27 cellular contexts compared by ENCODE assay signal in genomic region chr6:63750400-63750799, GRCh38.
"Had no signal": no experiment of that assay in that cellular context is flagged by ENCODE, and none has a peak within 500 bp of the region (broad histone marks: within the 10 kb centered on the region; RNA-seq: fewer than 3 reads in every experiment).

No MANE protein-coding gene starts in this region.

- ATAC-seq: activated CD4-positive, alpha-beta T cell treated with anti-CD3 and anti-CD28 coated beads for 36 hours; activated CD8-positive, alpha-beta memory T cell treated with anti-CD3 and anti-CD28 coated beads, Interleukin-2, amount 10 ng/mL, durations not matched to agents 7 days and 5 days; activated CD8-positive, alpha-beta T cell treated with anti-CD3 and anti-CD28 coated beads, Interleukin-2, amount 10 ng/mL, durations not matched to agents 7 days and 5 days; activated T-cell treated with anti-CD3 and anti-CD28 coated beads, Interleukin-2, amount 50 U/mL, for 72 hours; esophagus mucosa; foreskin keratinocyte; gastrocnemius medialis; heart left ventricle had no signal

- H3K36me3 ChIP-seq: brain microvascular endothelial cell, colonic mucosa, gastrocnemius medialis, heart left ventricle had no signal

- H3K4me3 ChIP-seq: colonic mucosa, gastrocnemius medialis, heart left ventricle had no signal

- H3K4me1 ChIP-seq: colonic mucosa, foreskin keratinocyte, gastrocnemius medialis, heart left ventricle had no signal

- H3K4me1 Mint-ChIP-seq: activated CD4-positive, alpha-beta T cell treated with anti-CD3 and anti-CD28 coated beads for 36 hours; activated CD4-positive, alpha-beta T cell treated with anti-CD3 and anti-CD28 coated beads, Interleukin-2, amount 10 ng/mL, durations not matched to agents 24 days and 14 days; activated CD8-positive, alpha-beta memory T cell treated with anti-CD3 and anti-CD28 coated beads, Interleukin-2, amount 10 ng/mL, durations not matched to agents 7 days and 5 days; activated naive CD4-positive, alpha-beta T cell treated with anti-CD3 and anti-CD28 coated beads, Interleukin-2, amount 10 ng/mL, durations not matched to agents 7 days and 5 days had no signal

- H3K27me3 ChIP-seq: brain microvascular endothelial cell, colonic mucosa, foreskin keratinocyte, gastrocnemius medialis, heart left ventricle had no signal

- H3K27me3 Mint-ChIP-seq: activated CD4-positive, alpha-beta memory T cell treated with anti-CD3 and anti-CD28 coated beads for 36 hours; activated CD4-positive, alpha-beta T cell treated with anti-CD3 and anti-CD28 coated beads for 36 hours; activated naive CD4-positive, alpha-beta T cell treated with anti-CD3 and anti-CD28 coated beads, Interleukin-2, amount 10 ng/mL, durations not matched to agents 7 days and 5 days; activated naive CD8-positive, alpha-beta T cell had no signal

- H3K27ac Mint-ChIP-seq: activated CD4-positive, alpha-beta memory T cell treated with anti-CD3 and anti-CD28 coated beads for 36 hours; activated CD4-positive, alpha-beta T cell treated with anti-CD3 and anti-CD28 coated beads for 36 hours; activated CD4-positive, alpha-beta T cell treated with anti-CD3 and anti-CD28 coated beads, Interleukin-2, amount 10 ng/mL, durations not matched to agents 24 days and 14 days; activated CD8-positive, alpha-beta memory T cell treated with anti-CD3 and anti-CD28 coated beads, Interleukin-2, amount 10 ng/mL, durations not matched to agents 7 days and 5 days; activated CD8-positive, alpha-beta T cell treated with anti-CD3 and anti-CD28 coated beads, Interleukin-2, amount 10 ng/mL, durations not matched to agents 7 days and 5 days; activated naive CD4-positive, alpha-beta T cell treated with anti-CD3 and anti-CD28 coated beads, Interleukin-2, amount 10 ng/mL, durations not matched to agents 7 days and 5 days; activated naive CD8-positive, alpha-beta T cell; activated T-cell treated with anti-CD3 and anti-CD28 coated beads, Interleukin-2, amount 50 U/mL, for 72 hours had no signal

- DNase-seq: activated CD4-positive, alpha-beta memory T cell treated with anti-CD3 and anti-CD28 coated beads for 36 hours; activated CD4-positive, alpha-beta T cell treated with anti-CD3 and anti-CD28 coated beads for 36 hours; activated CD4-positive, alpha-beta T cell treated with anti-CD3 and anti-CD28 coated beads, Interleukin-2, amount 10 ng/mL, durations not matched to agents 24 days and 14 days; activated CD4-positive, CD25-positive, alpha-beta regulatory T cell; activated CD4-positive, CD25-positive, alpha-beta regulatory T cell treated with anti-CD3 and anti-CD28 coated beads, Interleukin-2, amount 50 U/mL, for 72 hours; activated CD8-positive, alpha-beta memory T cell treated with anti-CD3 and anti-CD28 coated beads, Interleukin-2, amount 10 ng/mL, durations not matched to agents 7 days and 5 days; activated CD8-positive, alpha-beta memory T cell treated with anti-CD3 and anti-CD28 coated beads, Interleukin-2, amount 50 U/mL, for 4 hours; activated CD8-positive, alpha-beta T cell treated with anti-CD3 and anti-CD28 coated beads, Interleukin-2, amount 10 ng/mL, durations not matched to agents 7 days and 5 days; activated gamma-delta T cell; activated naive CD4-positive, alpha-beta T cell; activated naive CD4-positive, alpha-beta T cell treated with anti-CD3 and anti-CD28 coated beads, Interleukin-2, amount 10 ng/mL, durations not matched to agents 7 days and 5 days; activated T-cell treated with anti-CD3 and anti-CD28 coated beads, Interleukin-2, amount 50 U/mL, for 1 hour; activated T-cell treated with anti-CD3 and anti-CD28 coated beads, Interleukin-2, amount 50 U/mL, for 72 hours; amniotic stem cell; anterior cingulate cortex; brain microvascular endothelial cell; caudate nucleus; cerebellar nuclear complex; colonic mucosa; effector CD8-positive, alpha-beta T cell; foreskin keratinocyte; gastrocnemius medialis; glutamatergic neuron; heart left ventricle; T-helper 2 cell had no signal

- H3K36me3 Mint-ChIP-seq: activated naive CD4-positive, alpha-beta T cell treated with anti-CD3 and anti-CD28 coated beads, Interleukin-2, amount 10 ng/mL, durations not matched to agents 7 days and 5 days had no signal

- H3K9me3 ChIP-seq: colonic mucosa, gastrocnemius medialis had no signal

- H3K4me3 Mint-ChIP-seq: activated CD4-positive, alpha-beta memory T cell treated with anti-CD3 and anti-CD28 coated beads for 36 hours; activated CD4-positive, alpha-beta T cell treated with anti-CD3 and anti-CD28 coated beads for 36 hours; activated CD4-positive, alpha-beta T cell treated with anti-CD3 and anti-CD28 coated beads, Interleukin-2, amount 10 ng/mL, durations not matched to agents 24 days and 14 days; activated CD8-positive, alpha-beta memory T cell treated with anti-CD3 and anti-CD28 coated beads, Interleukin-2, amount 10 ng/mL, durations not matched to agents 7 days and 5 days; activated CD8-positive, alpha-beta T cell treated with anti-CD3 and anti-CD28 coated beads, Interleukin-2, amount 10 ng/mL, durations not matched to agents 7 days and 5 days; activated naive CD4-positive, alpha-beta T cell treated with anti-CD3 and anti-CD28 coated beads, Interleukin-2, amount 10 ng/mL, durations not matched to agents 7 days and 5 days; activated naive CD8-positive, alpha-beta T cell; activated T-cell treated with anti-CD3 and anti-CD28 coated beads, Interleukin-2, amount 50 U/mL, for 72 hours had no signal

- H3K27ac ChIP-seq: brain microvascular endothelial cell, colonic mucosa, foreskin keratinocyte, gastrocnemius medialis, heart left ventricle had no signal
